Comparison of ENCODE assay signal across 9 cellular contexts in the genomic region with DNA sequence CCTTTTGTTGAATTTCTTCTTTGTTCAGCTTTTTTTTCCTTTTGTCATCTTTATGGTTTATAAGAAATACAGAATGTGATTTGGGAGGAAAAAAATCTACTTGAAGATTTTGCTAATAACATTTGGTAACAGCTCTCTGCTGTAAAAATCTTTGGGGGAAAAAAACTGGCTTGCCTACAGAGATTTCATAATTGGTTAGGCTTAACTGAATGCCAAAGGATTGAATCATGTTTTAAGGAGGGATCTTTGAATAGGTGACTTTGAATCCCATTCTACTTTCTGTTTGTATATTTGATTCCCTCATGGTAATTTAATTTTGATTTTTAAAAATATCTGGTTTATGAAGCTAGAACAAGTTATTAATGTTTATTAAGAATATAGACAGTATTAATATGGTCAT. TPM values are rescaled to one million over a fixed set of nuclear protein-coding genes. Genes with fewer than 3 reads are reported as not detected.
DNase-seq lines count a peak whose midpoint lies in the region; ATAC-seq, FAIRE-seq and TF ChIP-seq lines count a peak whose summit lies in the region.
"Had no signal": no experiment of that assay in that cellular context is flagged by ENCODE, and none has a peak within 500 bp of the region (broad histone marks: within the 10 kb centered on the region; RNA-seq: fewer than 3 reads in every experiment).

No MANE protein-coding gene starts in this region.

- POLR2A ChIA-PET in CD4-positive, alpha-beta T cell (lab: Charles Lee) = interaction anchor here (1.7 kb wide), 1 partner anchor 26 kb away, joined by 6 read pairs; a partner anchor contains a TSS
- POLR2A ChIA-PET in IMR-90 (lab: Charles Lee; ENCODE audit: unreplicated experiment) = interaction anchor here (0.6 kb wide), 1 partner anchor 11 kb away, joined by 3 read pairs; no protein-coding TSS in a partner anchor

- TF ChIP-seq CTCF in CD4-positive, alpha-beta T cell (IDR thresholded peaks at IDR 0.05) = no peak
- TF ChIP-seq CTCF in IMR-90 (conservative IDR thresholded peaks at IDR 0.05; ENCODE audit: low read depth, low read length) (no peak), astrocyte of the spinal cord (IDR thresholded peaks at IDR 0.05; ENCODE audit: low read depth, low read length) (no peak), mesothelial cell of epicardium (IDR thresholded peaks at IDR 0.05; ENCODE audit: unreplicated experiment) (no peak), sigmoid colon (IDR thresholded peaks at IDR 0.05) (no peak), brain microvascular endothelial cell (IDR thresholded peaks at IDR 0.05; ENCODE audit: low read depth, low read length, missing control alignments) (no peak)

- no peaks in the 10 kb centered on the region for H3K27me3 Mint-ChIP-seq in CD4-positive, alpha-beta T cell
- H3K27me3 Mint-ChIP-seq in mesothelial cell of epicardium (ENCODE audit: low read depth) = no peaks in the 10 kb centered on the region

- no peak overlapping the region for H2BK120ac ChIP-seq in IMR-90 (ENCODE audit: low read depth, low read length)

- peak overlapping the region; percentile 67 for H3K27ac Mint-ChIP-seq in CD4-positive, alpha-beta T cell
- peak overlapping the region; percentile 93 for H3K27ac Mint-ChIP-seq in mesothelial cell of epicardium

- H3K27me3 ChIP-seq in CD4-positive, alpha-beta T cell (ENCODE audit: control insufficient read depth, insufficient read depth, low read length) = no peaks in the 10 kb centered on the region
- H3K27me3 ChIP-seq in IMR-90 (ENCODE audit: control insufficient read depth, insufficient read depth, low read length) = no peaks in the 10 kb centered on the region
- no peaks in the 10 kb centered on the region for H3K27me3 ChIP-seq in sigmoid colon
- H3K27me3 ChIP-seq in brain microvascular endothelial cell (replicated peaks) = no peaks in the 10 kb centered on the region

- no peak overlapping the region for H4K91ac ChIP-seq in IMR-90 (ENCODE audit: insufficient read depth, low read depth, low read length)

- peak overlapping the region; percentile 39 for H2BK5ac ChIP-seq in IMR-90 (ENCODE audit: low read depth, low read length, poor library complexity, severe bottlenecking)

- TF ChIP-seq RAD21 in IMR-90 (IDR thresholded peaks at IDR 0.05; ENCODE audit: low read length) = no peak

- peak overlapping the region; percentile 76 for H3K4me3 Mint-ChIP-seq in CD4-positive, alpha-beta T cell
- H3K4me3 Mint-ChIP-seq in mesothelial cell of epicardium = peak overlapping the region; percentile 42

- peaks cover 27% of the 10 kb centered on the region; the same call in 1 of the 2 replicates for H4K20me1 ChIP-seq in IMR-90 (ENCODE audit: insufficient read depth, low read length)

- no peak overlapping the region for H3K56ac ChIP-seq in IMR-90 (ENCODE audit: extremely low read depth, insufficient read depth, low read length)

- no peak overlapping the region for H3K27ac ChIP-seq in CD4-positive, alpha-beta T cell (ENCODE audit: low read depth, low read length)
- H3K27ac ChIP-seq in IMR-90 (ENCODE audit: insufficient read depth, low read length) (peak overlapping the region; percentile 49; the same call in 1 of the 2 replicates), sigmoid colon (peak overlapping the region in 1 of 4 donors; percentile 40), brain microvascular endothelial cell (no peak overlapping the region)

- TF ChIP-seq POLR2A in IMR-90 (IDR thresholded peaks at IDR 0.05; ENCODE audit: low read depth, low read length) = no peak
- no peak for TF ChIP-seq POLR2A in sigmoid colon (IDR thresholded peaks at IDR 0.05)
- TF ChIP-seq POLR2A in GM12891 (IDR thresholded peaks at IDR 0.05; ENCODE audit: low read depth, low read length) = no peak

- dilution Hi-C loops in IMR-90 (cut with HindIII; ENCODE audit: low sequenced_read_pairs, unreplicated experiment) = no loop called here

- no peak overlapping the region for H3K14ac ChIP-seq in IMR-90 (replicated peaks; ENCODE audit: low read depth, low read length)

- no peak overlapping the region for H2BK15ac ChIP-seq in IMR-90 (ENCODE audit: low read depth, low read length)

- 0 out of 2 replicates have a peak overlapping the region, but pooled peaks have one; percentile 27 for H3K18ac ChIP-seq in IMR-90 (ENCODE audit: low read depth, low read length)

- no peak overlapping the region for H3K4ac ChIP-seq in IMR-90 (ENCODE audit: low read depth, low read length)

- H3K9me3 ChIP-seq in CD4-positive, alpha-beta T cell (ENCODE audit: control insufficient read depth, low read length) = no peaks in the 10 kb centered on the region
- no peaks in the 10 kb centered on the region for H3K9me3 ChIP-seq in IMR-90 (ENCODE audit: control insufficient read depth, insufficient read depth, low read length)
- H3K9me3 ChIP-seq in sigmoid colon = no peaks in the 10 kb centered on the region

- ATAC-seq in CD4-positive, alpha-beta T cell (ENCODE audit: poor library complexity) = no peak
- ATAC-seq in IMR-90 (ENCODE audit: low read depth) = no peak

- peaks cover 41 to 61% of the 10 kb centered on the region in 2 experiments for H3K79me1 ChIP-seq in IMR-90 (ENCODE audit: low read depth in 1 of 2, low read length in 2 of 2)

- no peaks in the 10 kb centered on the region for H3K9me3 Mint-ChIP-seq in CD4-positive, alpha-beta T cell
- H3K9me3 Mint-ChIP-seq in mesothelial cell of epicardium = no peaks in the 10 kb centered on the region

- CTCF ChIA-PET in CD4-positive, alpha-beta T cell (lab: Charles Lee) = no interaction called here
- CTCF ChIA-PET in IMR-90 (lab: Yijun Ruan, JAX) = interaction anchor here (0.6 kb wide), 1 partner anchor 22 kb away, joined by 3 read pairs; no protein-coding TSS in a partner anchor

- H3K4me1 ChIP-seq in IMR-90 (ENCODE audit: control insufficient read depth, insufficient read depth, low read length) (peaks cover 5% of the 10 kb centered on the region; the same call in 1 of the 2 replicates), sigmoid colon (peaks cover 0 to 34% (median 26%) of the 10 kb centered on the region in 4 donors)

- peaks cover 71% of the 10 kb centered on the region for H3K4me1 Mint-ChIP-seq in CD4-positive, alpha-beta T cell (ENCODE audit: low read depth)
- H3K4me1 Mint-ChIP-seq in mesothelial cell of epicardium = peaks cover 34% of the 10 kb centered on the region

- no peak for FAIRE-seq in GM12891 (lab: Jason Lieb, UNC)

- H3K4me2 ChIP-seq in IMR-90 (ENCODE audit: low read depth, low read length) = peak overlapping the region; percentile 54; the same call in 1 of the 2 replicates

- H3K9me1 ChIP-seq in IMR-90 (ENCODE audit: insufficient read depth, low read length) = no peaks in the 10 kb centered on the region

- no peak overlapping the region for H2AFZ ChIP-seq in IMR-90 (replicated peaks; ENCODE audit: low read length, poor library complexity)

- H3K9ac ChIP-seq in IMR-90 (ENCODE audit: low read depth, low read length) = no peak overlapping the region

- H2AK9ac ChIP-seq in IMR-90 (replicated peaks; ENCODE audit: low read depth, low read length, poor library complexity) = no peak overlapping the region

- H3K36me3 Mint-ChIP-seq in CD4-positive, alpha-beta T cell (ENCODE audit: low read depth) = peaks cover 61% of the 10 kb centered on the region
- peaks cover 15% of the 10 kb centered on the region for H3K36me3 Mint-ChIP-seq in mesothelial cell of epicardium

- H4K8ac ChIP-seq in IMR-90 (ENCODE audit: low read depth in 2 of 2, low read length in 2 of 2) = no peak overlapping the region

- intact Hi-C loops in CD4-positive, alpha-beta T cell (cut with DNase I, micrococcal nuclease) = loop anchor here in 1 of 2 experiments (5.0 to 10.0 kb wide), 8 partner anchors 83 to 1885 kb away; a partner anchor contains a TSS
- intact Hi-C loops in IMR-90 (cut with micrococcal nuclease) = no loop called here
- intact Hi-C loops in sigmoid colon (cut with DNase I) = loop anchor here (5.0 to 10.0 kb wide), 2 partner anchors 83 to 235 kb away; a partner anchor contains a TSS

- no TSS peak for BruUV-seq in IMR-90 (replicated peaks; lab: Mats Ljungman, UMichigan)

- no peak overlapping the region for H3K23ac ChIP-seq in IMR-90 (ENCODE audit: low read depth, low read length)

- no peak overlapping the region for H3K4me3 ChIP-seq in IMR-90 (ENCODE audit: insufficient read depth, low read depth, low read length)
- no peak overlapping the region for H3K4me3 ChIP-seq in astrocyte of the spinal cord (ENCODE audit: low read depth, low read length)
- H3K4me3 ChIP-seq in sigmoid colon = no peak overlapping the region
- H3K4me3 ChIP-seq in brain microvascular endothelial cell (ENCODE audit: low read depth, low read length) = no peak overlapping the region

- no peak for TF ChIP-seq EP300 in sigmoid colon (IDR thresholded peaks at IDR 0.05)

- peaks cover 26% of the 10 kb centered on the region for H3K36me3 ChIP-seq in IMR-90 (ENCODE audit: control insufficient read depth, insufficient read depth, low read length)
- peaks cover 3 to 35% (median 16%) of the 10 kb centered on the region in 4 donors for H3K36me3 ChIP-seq in sigmoid colon
- H3K36me3 ChIP-seq in brain microvascular endothelial cell (replicated peaks) = peaks cover 29% of the 10 kb centered on the region

- in situ Hi-C loops in IMR-90 (cut with MboI; ENCODE audit: low sequenced_read_pairs) (no loop called here), astrocyte of the spinal cord (cut with HindIII; ENCODE audit: low sequenced_read_pairs) (no loop called here), brain microvascular endothelial cell (cut with HindIII; ENCODE audit: low pct_ligation_motif_present, low sequenced_read_pairs) (no loop called here)

- H2BK20ac ChIP-seq in IMR-90 (ENCODE audit: low read depth, low read length) = no peak overlapping the region

- no peak overlapping the region for H4K5ac ChIP-seq in IMR-90 (ENCODE audit: low read depth, low read length)

- DNase-seq in CD4-positive, alpha-beta T cell = no peak
- DNase-seq in IMR-90 = peak; percentile 63
- peak; percentile 27 for DNase-seq in astrocyte of the spinal cord (ENCODE audit: low read depth, low spot score)
- DNase-seq in mesothelial cell of epicardium (ENCODE audit: low spot score in 2 of 2, unreplicated experiment in 2 of 2) = no peak
- no peak for DNase-seq in sigmoid colon
- DNase-seq in occipital lobe (lab: John Stamatoyannopoulos, UW) = no peak
- no peak for DNase-seq in brain microvascular endothelial cell
- no peak for DNase-seq in GM12891 (ENCODE audit: insufficient read length, low spot score)
- DNase-seq: activated CD8-positive, alpha-beta memory T cell treated with anti-CD3 and anti-CD28 coated beads, Interleukin-2, amount 50 U/mL, for 48 hours had no signal

- H2AK5ac ChIP-seq in IMR-90 (ENCODE audit: low read depth, low read length) = no peak overlapping the region

RNA-seq across cellular contexts. Expression of a gene that starts 3.2 kb away (rescaled TPM):
- total RNA-seq in CD4-positive, alpha-beta T cell = 10 to 100 TPM; 29.4 to 34.1 TPM
- total RNA-seq in IMR-90 (2012; rRNA removed) = 41.2 and 46.4 TPM in 2 replicates
- polyA plus RNA-seq in IMR-90 (2012; rRNA removed) = 29.3 and 34.5 TPM in 2 replicates
- 4.9 and 8.1 TPM in 2 replicates for polyA plus RNA-seq in IMR-90 (2012; cell fraction: cytosol; rRNA removed)
- polyA plus RNA-seq in IMR-90 (2012; cell fraction: nucleus; rRNA removed; ENCODE audit: low replicate concordance) = 1.7 and 22.0 TPM in 2 replicates
- 74.0 to 78.1 TPM (median 76.3 TPM) in 3 replicates for total RNA-seq in mesothelial cell of epicardium
- 10 to 100 TPM; 42.9 to 58.1 (median 51.1) TPM for total RNA-seq in sigmoid colon
- 10 to 100 TPM; 22.2 to 30.0 (median 27.3) TPM for polyA plus RNA-seq in sigmoid colon
- total RNA-seq in occipital lobe = 178 TPM
- 47.8 TPM for polyA plus RNA-seq in GM12891 (2012; ENCODE audit: low read depth, missing spikeins)

RNA-seq across cellular contexts. Expression of a gene that starts 4.3 kb away (rescaled TPM):
- total RNA-seq in CD4-positive, alpha-beta T cell = 10 to 100 TPM; 14.3 to 15.4 TPM
- total RNA-seq in IMR-90 (2012; rRNA removed) (29.9 and 35.3 TPM in 2 replicates), mesothelial cell of epicardium (46.7 to 53.9 TPM (median 47.8 TPM) in 3 replicates), sigmoid colon (10 to 100 TPM; 20.8 to 27.1 (median 26.3) TPM), occipital lobe (15.3 TPM)
- polyA plus RNA-seq in IMR-90 (2012; rRNA removed) (22.0 and 24.4 TPM in 2 replicates), sigmoid colon (10 to 100 TPM in 2 of 3 donors, 1 to 10 TPM in 1; 9.0 to 33.3 (median 16.9) TPM)
- polyA plus RNA-seq in IMR-90 (2012; cell fraction: cytosol; rRNA removed) = 13.5 and 14.3 TPM in 2 replicates
- 12.7 and 17.4 TPM in 2 replicates for polyA plus RNA-seq in IMR-90 (2012; cell fraction: nucleus; rRNA removed; ENCODE audit: low replicate concordance)
- polyA plus RNA-seq in GM12891 (2012; ENCODE audit: low read depth, missing spikeins) = 17.0 TPM

RNA-seq across cellular contexts. Expression of a gene that starts 25.7 kb away (rescaled TPM):
- 10 to 100 TPM; 23.4 to 24.0 TPM for total RNA-seq in CD4-positive, alpha-beta T cell
- total RNA-seq in IMR-90 (2012; rRNA removed) (13.1 and 15.2 TPM in 2 replicates), mesothelial cell of epicardium (8.2 to 9.4 TPM (median 8.5 TPM) in 3 replicates), sigmoid colon (10 to 100 TPM in 3 of 4 donors, 1 to 10 TPM in 1; 8.2 to 15.0 (median 11.0) TPM), occipital lobe (10.5 TPM)
- polyA plus RNA-seq in IMR-90 (2012; rRNA removed) (16.3 and 18.3 TPM in 2 replicates), sigmoid colon (1 to 10 TPM; 4.9 to 9.6 (median 6.0) TPM)
- polyA plus RNA-seq in IMR-90 (2012; cell fraction: cytosol; rRNA removed) = 13.6 and 18.8 TPM in 2 replicates
- polyA plus RNA-seq in IMR-90 (2012; cell fraction: nucleus; rRNA removed; ENCODE audit: low replicate concordance) = 11.6 and 16.9 TPM in 2 replicates
- polyA plus RNA-seq in GM12891 (2012; ENCODE audit: low read depth, missing spikeins) = 17.5 TPM

Comparison
In these comparisons a context has a peak if more than half of its experiments do, and no peak if none do; other contexts are left out.
1. DNase-seq: peak in IMR-90 (single experiment) and astrocyte of the spinal cord (single experiment); none in CD4-positive, alpha-beta T cell (0 of 10), mesothelial cell of epicardium (0 of 2), sigmoid colon (single experiment), occipital lobe (single experiment), brain microvascular endothelial cell (single experiment) and GM12891 (single experiment).